24 cellular contexts compared by ENCODE assay signal in the genomic region with DNA sequence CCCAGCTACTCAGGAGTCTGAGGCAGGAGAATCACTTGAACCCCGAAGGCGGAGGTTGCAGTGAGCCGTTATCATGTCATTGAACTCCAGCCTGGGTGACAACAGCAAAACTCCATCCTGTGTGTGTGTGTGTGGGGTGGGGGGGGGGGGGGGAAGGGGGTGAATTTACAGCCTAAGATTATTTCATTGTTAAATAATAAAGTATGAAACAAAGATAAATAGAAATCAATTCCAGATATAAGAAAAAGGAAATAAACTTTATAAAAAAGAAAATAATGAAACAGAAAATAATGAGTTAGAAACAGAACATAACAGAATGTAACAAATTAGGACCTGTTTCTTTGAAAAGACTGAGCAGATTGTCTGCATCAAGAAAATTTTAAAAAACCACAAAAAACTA.
DNase-seq lines count a peak whose midpoint lies in the region; ATAC-seq, FAIRE-seq and TF ChIP-seq lines count a peak whose summit lies in the region.
"Had no signal": no experiment of that assay in that cellular context is flagged by ENCODE, and none has a peak within 500 bp of the region (broad histone marks: within the 10 kb centered on the region; RNA-seq: fewer than 3 reads in every experiment).

No MANE protein-coding gene starts in this region.

- H3K36me3 ChIP-seq in HepG2 (replicated peaks in 1 of 2; ENCODE audit: control insufficient read depth in 1 of 2, insufficient read depth in 2 of 2, low read length in 2 of 2) = peaks cover 11 to 37% of the 10 kb centered on the region in 2 experiments
- H3K36me3 ChIP-seq in right lobe of liver = no peaks in the 10 kb centered on the region
- H3K36me3 ChIP-seq in Karpas-422 (ENCODE audit: insufficient read depth, low read length) = peaks cover 12% of the 10 kb centered on the region
- peaks cover 0 to 2% of the 10 kb centered on the region in 2 donors for H3K36me3 ChIP-seq in small intestine (ENCODE audit: control insufficient read depth in 2 of 2, insufficient read depth in 2 of 2, low read length in 2 of 2)
- H3K36me3 ChIP-seq: BE2C, BLaER1 had no signal

- H3K4me3 ChIP-seq in HepG2 (replicated peaks in 1 of 3; ENCODE audit: insufficient read depth in 1 of 3, low read depth in 2 of 3, low read length in 3 of 3) (no peak overlapping the region), right lobe of liver (no peak overlapping the region), Karpas-422 (ENCODE audit: low read length) (no peak overlapping the region), small intestine (ENCODE audit: low read depth in 1 of 2, low read length in 2 of 2) (no peak overlapping the region)
- H3K4me3 ChIP-seq: BLaER1 had no signal

- H3K9ac ChIP-seq in HepG2 (ENCODE audit: insufficient read depth, low read depth, low read length) (no peak overlapping the region), Karpas-422 (ENCODE audit: low read length) (no peak overlapping the region)
- H3K9ac ChIP-seq: BLaER1 had no signal

- no peak overlapping the region for H3K4me2 ChIP-seq in HepG2 (ENCODE audit: low read depth, low read length)
- H3K4me2 ChIP-seq in Karpas-422 (ENCODE audit: low read depth, low read length, poor library complexity, severe bottlenecking) = peak overlapping the region; percentile 10
- H3K4me2 ChIP-seq: BLaER1 had no signal

- CTCF ChIA-PET in HepG2 (lab: Yijun Ruan, JAX; ENCODE audit: low intra/inter-chr PET ratio, low total read pairs) = no interaction called here

- TF ChIP-seq RAD21 in HepG2 (CRISPR knock-in tag; IDR thresholded peaks at IDR 0.05) = no peak

- in situ Hi-C loops in HepG2 (cut with HindIII; ENCODE audit: extremely low pct_ligation_motif_present, low pct_unique_long_range_greater_than_20kb) = no loop called here

- H3K9me3 ChIP-seq in HepG2 (ENCODE audit: low read length) = no peaks in the 10 kb centered on the region
- H3K9me3 ChIP-seq in right lobe of liver = no peaks in the 10 kb centered on the region
- no peaks in the 10 kb centered on the region for H3K9me3 ChIP-seq in Karpas-422 (ENCODE audit: low read length)
- H3K9me3 ChIP-seq in small intestine (ENCODE audit: control insufficient read depth, low read depth) = no peaks in the 10 kb centered on the region
- H3K9me3 ChIP-seq: BE2C had no signal

- POLR2A ChIA-PET in HepG2 (lab: Yijun Ruan, JAX) = no interaction called here

- peaks cover 8% of the 10 kb centered on the region for H3K4me1 ChIP-seq in HepG2 (ENCODE audit: insufficient read depth, low read length)
- no peaks in the 10 kb centered on the region for H3K4me1 ChIP-seq in right lobe of liver
- peaks cover 35% of the 10 kb centered on the region for H3K4me1 ChIP-seq in Karpas-422 (ENCODE audit: low read length)
- H3K4me1 ChIP-seq in small intestine (ENCODE audit: control insufficient read depth in 2 of 2, insufficient read depth in 1 of 2, low read depth in 1 of 2, low read length in 1 of 2) = no peaks in the 10 kb centered on the region
- H3K4me1 ChIP-seq: BE2C, BLaER1 had no signal

- DNase-seq in HepG2 (ENCODE audit: low spot score) (no peak), right lobe of liver (no peak), Karpas-422 (no peak), small intestine (no peak)
- DNase-seq: ACHN; BE2C; C1 segment of cervical spinal cord; CD4-positive, alpha-beta memory T cell; CD4-positive, CD25-positive, alpha-beta regulatory T cell; CD8-positive, alpha-beta memory T cell; COR-L47; DMS 273 treated with DMSO at 0.1 percent for 48 hours; DMS153; DMS53; DMS79; DND-41; EL; GF-D8 had no signal

- H4K20me1 ChIP-seq in HepG2 (ENCODE audit: insufficient read depth, low read length) = no peaks in the 10 kb centered on the region
- no peaks in the 10 kb centered on the region for H4K20me1 ChIP-seq in Karpas-422 (ENCODE audit: insufficient read depth, low read depth, low read length)
- H4K20me1 ChIP-seq: BLaER1 had no signal

- FAIRE-seq in HepG2 (lab: Jason Lieb, UNC) = no peak
- FAIRE-seq in small intestine (lab: Jason Lieb, UNC) = peak; percentile 55
- FAIRE-seq: GM12891, GM19239 had no signal

- H3K27ac ChIP-seq in HepG2 (ENCODE audit: extremely low read length, insufficient read depth, low read length) = no peak overlapping the region
- no peak overlapping the region for H3K27ac ChIP-seq in right lobe of liver
- H3K27ac ChIP-seq in Karpas-422 (ENCODE audit: low read length) = no peak overlapping the region
- H3K27ac ChIP-seq in small intestine (ENCODE audit: low read depth in 1 of 2, low read length in 1 of 2) = no peak overlapping the region
- H3K27ac ChIP-seq: 22Rv1, BLaER1 had no signal

- H3K79me2 ChIP-seq in HepG2 (ENCODE audit: insufficient read depth, low read length) = no peaks in the 10 kb centered on the region
- peaks cover 29% of the 10 kb centered on the region for H3K79me2 ChIP-seq in Karpas-422 (ENCODE audit: low read length)

- over 99% methylated on average over 3 of the region's 3 CpGs for WGBS in HepG2 (ENCODE audit: low lambda C conversion rate)
- WGBS in right lobe of liver (ENCODE audit: insufficient coverage, low coverage, low lambda C conversion rate, missing lambda C conversion rate) = no CpG with 5 or more reads among the region's 3 CpGs
- WGBS in small intestine, 3 donors = 96 to 100% (median 97%) methylated on average over 3 of the region's 3 CpGs

- no TSS peak for BruUV-seq in HepG2 (replicated peaks; lab: Mats Ljungman, UMichigan)

- TF ChIP-seq EP300 in HepG2 (IDR thresholded peaks at IDR 0.05; ENCODE audit: low read depth in 2 of 2, low read length in 2 of 2) (no peak), HepG2 (CRISPR knock-in tag; IDR thresholded peaks at IDR 0.05; ENCODE audit: borderline replicate concordance) (no peak)

- H2AFZ ChIP-seq in HepG2 (ENCODE audit: low read length) = no peak overlapping the region
- no peak overlapping the region for H2AFZ ChIP-seq in Karpas-422 (ENCODE audit: low read length)

- intact Hi-C loops in HepG2 (cut with micrococcal nuclease; ENCODE audit: unreplicated experiment) (no loop called here), right lobe of liver (cut with DNase I) (no loop called here)

- ATAC-seq in HepG2 (no peak), right lobe of liver (no peak), HG03521 (IDR thresholded peaks at IDR 0.05; ENCODE audit: unreplicated experiment) (no peak), HG03175 (IDR thresholded peaks at IDR 0.05; ENCODE audit: unreplicated experiment) (no peak)

- H3K27me3 ChIP-seq in HepG2 (ENCODE audit: control insufficient read depth in 1 of 2, insufficient read depth in 2 of 2, low read length in 2 of 2) (no peaks in the 10 kb centered on the region), right lobe of liver (no peaks in the 10 kb centered on the region), Karpas-422 (ENCODE audit: low read length) (no peaks in the 10 kb centered on the region), small intestine (ENCODE audit: control insufficient read depth in 2 of 2, insufficient read depth in 2 of 2, low read length in 2 of 2) (no peaks in the 10 kb centered on the region)
- H3K27me3 ChIP-seq: BE2C, BLaER1 had no signal

- no peaks in the 10 kb centered on the region for H3K9me2 ChIP-seq in Karpas-422 (replicated peaks; ENCODE audit: insufficient read depth, low read length)

- TF ChIP-seq CTCF in HepG2 (CRISPR knock-in tag; IDR thresholded peaks at IDR 0.05) = no peak
- TF ChIP-seq CTCF in right lobe of liver (IDR thresholded peaks at IDR 0.05) = no peak

- no peak for TF ChIP-seq POLR2A in HepG2 (IDR thresholded peaks at IDR 0.05; ENCODE audit: insufficient read depth in 1 of 2, low read depth in 2 of 2, low read length in 2 of 2)
- no peak for TF ChIP-seq POLR2A in right lobe of liver (IDR thresholded peaks at IDR 0.05)

TF ChIP-seq in HepG2, 621 proteins besides CTCF, POLR2A, EP300 and RAD21 (continues in another document):
- TF ChIP-seq ATF1 (CRISPR knock-in tag; IDR thresholded peaks at IDR 0.05) = no peak
- TF ChIP-seq ZNF441 (CRISPR knock-in tag; IDR thresholded peaks at IDR 0.05; ENCODE audit: borderline replicate concordance) = no peak
- TF ChIP-seq ARID2 (CRISPR knock-in tag; IDR thresholded peaks at IDR 0.05; ENCODE audit: borderline replicate concordance) = no peak
- TF ChIP-seq RORA (CRISPR knock-in tag; IDR thresholded peaks at IDR 0.05) = no peak
- TF ChIP-seq HNRNPK (IDR thresholded peaks at IDR 0.05; ENCODE audit: low read depth, low read length, poor library complexity, severe bottlenecking) = peak; percentile 94
- TF ChIP-seq FOXP1 (IDR thresholded peaks at IDR 0.05) = no peak
- no peak for TF ChIP-seq FOXP1 (CRISPR knock-in tag; IDR thresholded peaks at IDR 0.05)
- TF ChIP-seq, protein P1, sequence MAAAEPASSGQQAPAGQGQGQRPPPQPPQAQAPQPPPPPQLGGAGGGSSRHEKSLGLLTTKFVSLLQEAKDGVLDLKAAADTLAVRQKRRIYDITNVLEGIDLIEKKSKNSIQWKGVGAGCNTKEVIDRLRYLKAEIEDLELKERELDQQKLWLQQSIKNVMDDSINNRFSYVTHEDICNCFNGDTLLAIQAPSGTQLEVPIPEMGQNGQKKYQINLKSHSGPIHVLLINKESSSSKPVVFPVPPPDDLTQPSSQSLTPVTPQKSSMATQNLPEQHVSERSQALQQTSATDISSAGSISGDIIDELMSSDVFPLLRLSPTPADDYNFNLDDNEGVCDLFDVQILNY (CRISPR knock-in tag; conservative IDR thresholded peaks at IDR 0.05) = no peak
